ENCODE assay signal across 12 cellular contexts in the genomic region with DNA sequence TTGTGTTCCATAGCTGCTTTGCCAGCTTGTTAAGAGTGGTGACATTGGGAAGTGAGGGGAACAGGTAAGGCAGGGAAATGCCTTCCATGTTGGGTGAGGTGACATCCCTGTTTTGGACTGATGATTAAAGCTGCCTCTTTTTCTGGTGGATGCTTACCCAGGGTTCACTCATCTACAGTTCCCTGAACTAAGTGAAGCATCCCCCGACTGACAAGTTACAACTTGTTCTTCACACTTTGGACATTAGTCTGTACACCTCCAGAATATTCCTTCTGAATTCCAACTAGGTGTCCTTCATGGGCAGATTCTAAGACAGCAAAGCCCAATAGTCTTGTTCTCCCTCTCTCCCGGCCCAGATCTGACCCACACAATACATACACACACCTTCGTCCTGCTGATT.
"Had no signal": no experiment of that assay in that cellular context is flagged by ENCODE, and none has a peak within 500 bp of the region (broad histone marks: within the 10 kb centered on the region; RNA-seq: fewer than 3 reads in every experiment).

No MANE protein-coding gene starts in this region.

- H3K4me3 ChIP-seq: gastroesophageal sphincter, left lung, thyroid gland, uterus had no signal

- H3K4me1 ChIP-seq: left lung had no signal

- H3K36me3 ChIP-seq: gastroesophageal sphincter, left lung, neutrophil, thyroid gland, uterus had no signal

- H3K9me3 ChIP-seq: gastroesophageal sphincter, left lung, neutrophil, thyroid gland, uterus had no signal

- H3K27ac ChIP-seq: epithelial cell of prostate, gastroesophageal sphincter, left lung, neutrophil, thyroid gland, uterus had no signal

- ATAC-seq: gastroesophageal sphincter, left lung, natural killer cell had no signal

- H3K27me3 ChIP-seq: gastroesophageal sphincter, left lung, neutrophil, thyroid gland, uterus had no signal

- DNase-seq: activated CD4-positive, alpha-beta T cell treated with anti-CD3 and anti-CD28 coated beads, Interleukin-2, amount 10 ng/mL, durations not matched to agents 7 days and 5 days; activated naive CD8-positive, alpha-beta T cell treated with anti-CD3 and anti-CD28 coated beads for 36 hours; amygdala; effector memory CD4-positive, alpha-beta T cell; left lung; natural killer cell; stimulated activated CD4-positive, alpha-beta T cell treated with anti-CD3 and anti-CD28 coated beads, Interleukin-1b, Interleukin-23, amount 100 ng/mL, for 48 hours; thyroid gland; uterus had no signal
